Comparison of ENCODE assay signal across 8 cellular contexts in genomic region chr9:91433180-91433579, GRCh38. TPM values are rescaled to one million over a fixed set of nuclear protein-coding genes. Genes with fewer than 3 reads are reported as not detected.
DNase-seq lines count a peak whose midpoint lies in the region; ATAC-seq and TF ChIP-seq lines count a peak whose summit lies in the region.

No MANE protein-coding gene starts in this region.

- peak overlapping the region; percentile 66 for H3K4me2 ChIP-seq in HCT116 (ENCODE audit: low read length)

- no peak overlapping the region for H3K27ac ChIP-seq in HCT116 (ENCODE audit: low read depth, low read length)

- H3K4me1 Mint-ChIP-seq in CD14-positive monocyte = peaks cover 21% of the 10 kb centered on the region
- peaks cover 5% of the 10 kb centered on the region for H3K4me1 Mint-ChIP-seq in T-helper 17 cell

- DNase-seq in CD14-positive monocyte (ENCODE audit: low spot score) = no peak
- peak; percentile 78 for DNase-seq in HCT116 (ENCODE audit: low read depth, low spot score)
- DNase-seq in T-helper 17 cell = no peak
- peak; percentile 90 for DNase-seq in fibroblast of pulmonary artery (ENCODE audit: low read depth)
- DNase-seq in renal cortical epithelial cell (ENCODE audit: low read depth) = peak; percentile 97
- no peak for DNase-seq in activated naive CD4-positive, alpha-beta T cell treated with Interleukin-2 at 50 U/mL for 16 hours

- H3K36me3 ChIP-seq in HCT116 (ENCODE audit: control insufficient read depth in 1 of 2, insufficient read depth in 2 of 2, low read length in 2 of 2) = no peaks in the 10 kb centered on the region

- H3K4me3 ChIP-seq in HCT116 (replicated peaks in 1 of 2; ENCODE audit: low read depth in 1 of 2, low read length in 2 of 2) (peak overlapping the region in 1 of 2 experiments; percentile 8; a peak in 1 of 4 replicates), fibroblast of pulmonary artery (replicated peaks; ENCODE audit: low read depth, low read length) (no peak overlapping the region)

- ATAC-seq in HCT116 = peak; percentile 93
- peak; percentile 61 for ATAC-seq in T-helper 17 cell
- no peak for ATAC-seq in HG03469 (IDR thresholded peaks at IDR 0.05; ENCODE audit: unreplicated experiment)
- ATAC-seq in GM18517 (IDR thresholded peaks at IDR 0.05; ENCODE audit: unreplicated experiment) = no peak

- POLR2A ChIA-PET in HCT116 (lab: Charles Lee) = no interaction called here

- H2AFZ ChIP-seq in HCT116 (ENCODE audit: low read depth, low read length, poor library complexity, severe bottlenecking) = peak overlapping the region; percentile 83

- H3K36me3 Mint-ChIP-seq in CD14-positive monocyte (no peaks in the 10 kb centered on the region), T-helper 17 cell (ENCODE audit: low read depth) (no peaks in the 10 kb centered on the region)

- no peaks in the 10 kb centered on the region for H3K9me3 Mint-ChIP-seq in CD14-positive monocyte

- CTCF ChIA-PET in HCT116 (lab: Charles Lee) = interaction anchor here (0.9 to 2.2 kb wide), 8 partner anchors 9 to 518 kb away, joined by 3 to 20 read pairs (median 4); partner anchors contain the start of gene NFIL3

- no peak overlapping the region for H3K9ac ChIP-seq in HCT116 (ENCODE audit: low read length)

- TF ChIP-seq CTCF in CD14-positive monocyte (IDR thresholded peaks at IDR 0.05) = peak; percentile 57
- peak; percentile 38 to 55 (median 50); a peak in 4 of 6 replicates for TF ChIP-seq CTCF in HCT116 (IDR thresholded peaks at IDR 0.05 in 2 of 3, conservative IDR thresholded peaks at IDR 0.05 in 1 of 3; ENCODE audit: borderline replicate concordance in 1 of 3, insufficient read depth in 1 of 3, low read depth in 2 of 3, low read length in 2 of 3)
- peak; percentile 70 for TF ChIP-seq CTCF in fibroblast of pulmonary artery (IDR thresholded peaks at IDR 0.05; ENCODE audit: low read length, missing control alignments)

- H3K4me3 Mint-ChIP-seq in CD14-positive monocyte (no peak overlapping the region), T-helper 17 cell (no peak overlapping the region)

- TF ChIP-seq RAD21 in HCT116 (IDR thresholded peaks at IDR 0.05; ENCODE audit: low read depth) = peak; percentile 87

- BruUV-seq in HCT116 (replicated peaks; lab: Mats Ljungman, UMichigan) = no TSS peak

- H3K4me1 ChIP-seq in HCT116 (ENCODE audit: control insufficient read depth in 1 of 2, insufficient read depth in 2 of 2, low read length in 2 of 2) = peaks cover 6 to 16% of the 10 kb centered on the region in 2 experiments

- H3K27ac Mint-ChIP-seq in CD14-positive monocyte (no peak overlapping the region), T-helper 17 cell (no peak overlapping the region)

- TF ChIP-seq POLR2A in HCT116 (IDR thresholded peaks at IDR 0.05; ENCODE audit: borderline replicate concordance, extremely low read depth, insufficient read depth, insufficient read length) = no peak

- H3K27me3 Mint-ChIP-seq in CD14-positive monocyte (ENCODE audit: low read depth in 3 of 3) (peaks cover 0 to 4% (median under 1%) of the 10 kb centered on the region in 3 donors), T-helper 17 cell (peaks cover 46% of the 10 kb centered on the region)

- intact Hi-C loops in CD14-positive monocyte (cut with micrococcal nuclease) = loop anchor here in 1 of 2 donors (10.0 kb wide), 1 partner anchor 398 kb away; no protein-coding TSS in a partner anchor
- intact Hi-C loops in HCT116 (cut with micrococcal nuclease) = no loop called here

- no peaks in the 10 kb centered on the region for H3K27me3 ChIP-seq in HCT116 (ENCODE audit: insufficient read depth, low read length)

- no peaks in the 10 kb centered on the region for H3K79me2 ChIP-seq in HCT116 (ENCODE audit: insufficient read depth, low read length)

- no peaks in the 10 kb centered on the region for H3K9me2 ChIP-seq in HCT116 (ENCODE audit: insufficient read depth)

- no peaks in the 10 kb centered on the region for H3K9me3 ChIP-seq in HCT116 (ENCODE audit: control insufficient read depth in 1 of 2, insufficient read depth in 1 of 2, low read depth in 1 of 2, low read length in 2 of 2)
- no peaks in the 10 kb centered on the region for H3K9me3 ChIP-seq in T-helper 17 cell (ENCODE audit: control insufficient read depth, low read length, poor library complexity, severe bottlenecking)

- H4K20me1 ChIP-seq in HCT116 (ENCODE audit: insufficient read depth) = no peaks in the 10 kb centered on the region

- RAD21 ChIA-PET in HCT116 (lab: Charles Lee; ENCODE audit: low non-redundant PET in 1 of 2, low total read pairs in 2 of 2, uncharacterized antibody in 2 of 2, unreplicated experiment in 2 of 2) = interaction anchor here (0.5 to 1.3 kb wide), 5 partner anchors 333 to 518 kb away, joined by 3 to 5 read pairs (median 4); no protein-coding TSS in a partner anchor

TF ChIP-seq in HCT116, 20 proteins besides CTCF, POLR2A, EP300 and RAD21 (continues in another document):
- TF ChIP-seq YY1 (IDR thresholded peaks at IDR 0.05; ENCODE audit: extremely low read depth, insufficient replicate concordance, low read depth, low read length) (no peak), EZH2 (IDR thresholded peaks at IDR 0.05) (no peak), ELF1 (IDR thresholded peaks at IDR 0.05; ENCODE audit: borderline replicate concordance, low read depth) (no peak; the same call in 1 of the 2 replicates), REST (IDR thresholded peaks at IDR 0.05; ENCODE audit: low read depth) (no peak), ZNF274 (IDR thresholded peaks at IDR 0.05; ENCODE audit: low read depth, low read length) (no peak), TCF7L2 (IDR thresholded peaks at IDR 0.05; ENCODE audit: borderline replicate concordance, extremely low read depth, insufficient read depth, insufficient read length) (no peak), JUND (IDR thresholded peaks at IDR 0.05) (peak; percentile 84), EZH2phosphoT487 (IDR thresholded peaks at IDR 0.05; ENCODE audit: borderline replicate concordance) (no peak), EGR1 (IDR thresholded peaks at IDR 0.05; ENCODE audit: low read depth) (no peak), SIN3A (IDR thresholded peaks at IDR 0.05; ENCODE audit: low read depth) (peak; percentile 70), CEBPB (IDR thresholded peaks at IDR 0.05; ENCODE audit: low read depth) (peak; percentile 56), ZBTB33 (IDR thresholded peaks at IDR 0.05; ENCODE audit: extremely low read depth, insufficient replicate concordance, low read length) (no peak), SRF (IDR thresholded peaks at IDR 0.05; ENCODE audit: low read depth) (peak; percentile 42; the same call in 1 of the 2 replicates), CBX3 (IDR thresholded peaks at IDR 0.05; ENCODE audit: low read depth) (peak; percentile 89), SP1 (IDR thresholded peaks at IDR 0.05; ENCODE audit: low read depth) (peak; percentile 87), ZFX (IDR thresholded peaks at IDR 0.05) (no peak)
- TF ChIP-seq, protein P1, sequence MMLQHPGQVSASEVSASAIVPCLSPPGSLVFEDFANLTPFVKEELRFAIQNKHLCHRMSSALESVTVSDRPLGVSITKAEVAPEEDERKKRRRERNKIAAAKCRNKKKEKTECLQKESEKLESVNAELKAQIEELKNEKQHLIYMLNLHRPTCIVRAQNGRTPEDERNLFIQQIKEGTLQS (IDR thresholded peaks at IDR 0.05) = 0 out of 2 replicates have a peak, but pooled peaks have one; percentile 11
- TF ChIP-seq, protein P2, sequence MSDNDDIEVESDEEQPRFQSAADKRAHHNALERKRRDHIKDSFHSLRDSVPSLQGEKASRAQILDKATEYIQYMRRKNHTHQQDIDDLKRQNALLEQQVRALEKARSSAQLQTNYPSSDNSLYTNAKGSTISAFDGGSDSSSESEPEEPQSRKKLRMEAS (IDR thresholded peaks at IDR 0.05) = peak; percentile 66

RNA-seq across cellular contexts. Expression of gene NFIL3, which starts 9.5 kb away (rescaled TPM):
- 10 to 100 TPM; 18.6 to 64.0 TPM for polyA plus RNA-seq in CD14-positive monocyte
- total RNA-seq in HCT116 (2021; ENCODE audit: unreplicated experiment) (38.0 TPM), T-helper 17 cell (10 to 100 TPM; 20.1 to 22.1 TPM), renal cortical epithelial cell (13.2 and 50.8 TPM in 2 replicates)
- 32.3 and 36.0 TPM in 2 replicates for polyA plus RNA-seq in HCT116 (2012)

Comparison
In these comparisons a context has a peak if more than half of its experiments do, and no peak if none do; other contexts are left out.
1. DNase-seq: peak in HCT116 (single experiment), fibroblast of pulmonary artery (single experiment) and renal cortical epithelial cell (single experiment); none in CD14-positive monocyte (single experiment), T-helper 17 cell (0 of 3) and activated naive CD4-positive, alpha-beta T cell treated with Interleukin-2 at 50 U/mL for 16 hours (single experiment).
2. ATAC-seq: peak in HCT116 (single experiment) and T-helper 17 cell (single experiment); none in HG03469 (single experiment) and GM18517 (single experiment).
3. Peak in every context shown above with its lines, with median percentiles within 50 percentile points of each other: CTCF ChIP-seq.